8 cellular contexts compared by ENCODE assay signal in genomic region chr2:75560768-75561565, GRCh38. TPM values are rescaled to one million over a fixed set of nuclear protein-coding genes. Genes with fewer than 3 reads are reported as not detected.
DNase-seq lines count a peak whose midpoint lies in the region; ATAC-seq and TF ChIP-seq lines count a peak whose summit lies in the region.

Gene EVA1A, minus strand, starts transcription at chr2:75560939. Its CDS starts 42,799 bp downstream, at chr2:75518140.

- peaks cover 79% of the 10 kb centered on the region for H3K27me3 Mint-ChIP-seq in Calu3 (ENCODE audit: unreplicated experiment)
- H3K27me3 Mint-ChIP-seq in effector memory CD8-positive, alpha-beta T cell = peaks cover 44 to 81% of the 10 kb centered on the region in 2 donors

- H3K4me1 Mint-ChIP-seq in Calu3 (ENCODE audit: low read depth, unreplicated experiment) = peaks cover 6% of the 10 kb centered on the region
- H3K4me1 Mint-ChIP-seq in effector memory CD8-positive, alpha-beta T cell (ENCODE audit: low read depth in 2 of 2) = peaks cover 0 to 8% of the 10 kb centered on the region in 2 donors

- CTCF ChIA-PET in Calu3 (lab: Charles Lee) = no interaction called here

- TF ChIP-seq CTCF in Calu3 (IDR thresholded peaks at IDR 0.05; ENCODE audit: unreplicated experiment) (no peak), RWPE2 (IDR thresholded peaks at IDR 0.05; ENCODE audit: poor library complexity, severe bottlenecking) (no peak), upper lobe of left lung (IDR thresholded peaks at IDR 0.05) (no peak)

- H3K27ac Mint-ChIP-seq in Calu3 (ENCODE audit: unreplicated experiment) = no peak within 1 kb of the TSS
- H3K27ac Mint-ChIP-seq in effector memory CD8-positive, alpha-beta T cell = no peak within 1 kb of the TSS

- peak in 1 of 4 donors; percentile 4 for TF ChIP-seq POLR2A in upper lobe of left lung (IDR thresholded peaks at IDR 0.05)

- ATAC-seq in RWPE2 (ENCODE audit: low read depth) (peak; percentile 76), upper lobe of left lung (ENCODE audit: low FRiP score in 2 of 2) (peak; percentile 68 to 69)
- no peak for ATAC-seq in effector memory CD8-positive, alpha-beta T cell (replicated peaks)

- H3K4me3 Mint-ChIP-seq in Calu3 (ENCODE audit: low read depth, unreplicated experiment) = peak within 1 kb of the TSS; percentile 71
- peak within 1 kb of the TSS; percentile 43 to 69 for H3K4me3 Mint-ChIP-seq in effector memory CD8-positive, alpha-beta T cell

- intact Hi-C loops in Calu3 (cut with micrococcal nuclease; ENCODE audit: unreplicated experiment) = no loop called here

- peaks cover 18% of the 10 kb centered on the region for H3K27me3 ChIP-seq in H7 (ENCODE audit: control insufficient read depth, insufficient read depth, low read length)
- H3K27me3 ChIP-seq in RWPE2 (ENCODE audit: insufficient read depth, poor library complexity, severe bottlenecking) = no peaks in the 10 kb centered on the region
- peaks cover 0 to 4% (median 0%) of the 10 kb centered on the region in 4 donors for H3K27me3 ChIP-seq in upper lobe of left lung

- H3K9me3 ChIP-seq in RWPE2 (ENCODE audit: severe bottlenecking) (no peaks in the 10 kb centered on the region), upper lobe of left lung (no peaks in the 10 kb centered on the region)

- H3K36me3 Mint-ChIP-seq in Calu3 (ENCODE audit: insufficient read depth, unreplicated experiment) = peaks cover 6% of the 10 kb centered on the region
- no peaks in the 10 kb centered on the region for H3K36me3 Mint-ChIP-seq in effector memory CD8-positive, alpha-beta T cell (ENCODE audit: insufficient read depth)

- BruUV-seq in Calu3 (replicated peaks; lab: Mats Ljungman, UMichigan) = no TSS peak

- no peak for TF ChIP-seq EP300 in upper lobe of left lung (IDR thresholded peaks at IDR 0.05)

- peak within 1 kb of the TSS; percentile 78 for H3K27ac ChIP-seq in RWPE2 (ENCODE audit: poor library complexity, severe bottlenecking)
- peak within 1 kb of the TSS; percentile 82 to 86 (median 83) for H3K27ac ChIP-seq in upper lobe of left lung

- H3K36me3 ChIP-seq in H7 (replicated peaks; ENCODE audit: control insufficient read depth, insufficient read depth, low read length) = no peaks in the 10 kb centered on the region
- no peaks in the 10 kb centered on the region; the same call in 1 of the 2 replicates for H3K36me3 ChIP-seq in RWPE2 (ENCODE audit: low read depth)
- H3K36me3 ChIP-seq in upper lobe of left lung = no peaks in the 10 kb centered on the region

- 5 to 9% methylated on average over 7 to 26 of the region's 46 CpGs for WGBS in upper lobe of left lung, 2 donors

- peak within 1 kb of the TSS; percentile 71 for H3K4me3 ChIP-seq in H7 (ENCODE audit: insufficient read depth, low read depth, low read length)
- peak within 1 kb of the TSS; percentile 72 for H3K4me3 ChIP-seq in RWPE2 (ENCODE audit: severe bottlenecking)
- H3K4me3 ChIP-seq in upper lobe of left lung = peak within 1 kb of the TSS; percentile 35 to 64 (median 57)

- H3K9me3 Mint-ChIP-seq in Calu3 (ENCODE audit: low read depth, unreplicated experiment) = no peaks in the 10 kb centered on the region
- no peaks in the 10 kb centered on the region for H3K9me3 Mint-ChIP-seq in effector memory CD8-positive, alpha-beta T cell

- peak; percentile 4 for DNase-seq in Calu3
- DNase-seq in H7 = peak; percentile 84
- DNase-seq in RWPE2 (ENCODE audit: low spot score) = peak; percentile 76
- no peak for DNase-seq in effector memory CD8-positive, alpha-beta T cell
- DNase-seq in lung microvascular endothelial cell (ENCODE audit: low read depth in 2 of 2) = peak; percentile 33 to 86
- peak; percentile 70 to 90 for DNase-seq in upper lobe of left lung
- no peak for DNase-seq in HPDE6-E6E7 (ENCODE audit: extremely low spot score)
- DNase-seq in NOMO-1 (lab: John Stamatoyannopoulos, UW; ENCODE audit: unreplicated experiment in 2 of 2) = no peak

- H3K4me1 ChIP-seq in RWPE2 (ENCODE audit: insufficient read depth, poor library complexity, severe bottlenecking) = peaks cover 16% of the 10 kb centered on the region
- H3K4me1 ChIP-seq in upper lobe of left lung = peaks cover 4 to 38% (median 20%) of the 10 kb centered on the region in 4 donors

RNA-seq across cellular contexts. Expression of gene EVA1A, which starts in this region (rescaled TPM):
- total RNA-seq in Calu3 (2022) (0.42 TPM in 1 of 2 replicates, not detected in the other), lung microvascular endothelial cell (19.0 and 43.5 TPM in 2 replicates), upper lobe of left lung (10 to 100 TPM; 30.4 to 96.9 (median 55.0) TPM)
- 3.4 and 7.4 TPM in 2 replicates for total RNA-seq in H7 (2014; rRNA removed; shearing (Covaris generic))

Comparison
In these comparisons a context has a peak if more than half of its experiments do, and no peak if none do; other contexts are left out.
1. Peak in DNase-seq in Calu3; RNA of the gene not detected or under 1 TPM.
2. DNase-seq: peak in H7 (single experiment), RWPE2 (single experiment), lung microvascular endothelial cell (2 of 2) and upper lobe of left lung (2 of 2); none in effector memory CD8-positive, alpha-beta T cell (0 of 3), HPDE6-E6E7 (single experiment) and NOMO-1 (0 of 2).
3. Peak in every context shown above with its lines, with median percentiles within 50 percentile points of each other: H3K4me3 ChIP-seq.